9 cellular contexts compared by ENCODE assay signal in genomic region chr20:10239954-10240353, GRCh38. TPM values are rescaled to one million over a fixed set of nuclear protein-coding genes. Genes with fewer than 3 reads are reported as not detected.
A peak's percentile ranks its signal among the peaks of the same experiment; 100 is the strongest.
DNase-seq lines count a peak whose midpoint lies in the region; ATAC-seq and TF ChIP-seq lines count a peak whose summit lies in the region.
"Had no signal": no experiment of that assay in that cellular context is flagged by ENCODE, and none has a peak within 500 bp of the region (broad histone marks: within the 10 kb centered on the region; RNA-seq: fewer than 3 reads in every experiment).

No MANE protein-coding gene starts in this region.

- no peaks in the 10 kb centered on the region for H3K36me3 Mint-ChIP-seq in endothelial cell (ENCODE audit: low read depth, unreplicated experiment)
- H3K36me3 Mint-ChIP-seq: neural progenitor cell had no signal

- no peak for TF ChIP-seq CTCF in endothelial cell (IDR thresholded peaks at IDR 0.05; ENCODE audit: unreplicated experiment)

- DNase-seq in SIG-M5 treated with dmso at 0.1 percent for 504 hours (lab: John Stamatoyannopoulos, UW; ENCODE audit: unreplicated experiment), result peak; percentile 34
- DNase-seq in SIG-M5 (lab: John Stamatoyannopoulos, UW), result no peak
- DNase-seq in NCI-H510A treated with DMSO at 0.1 percent for 48 hours (lab: John Stamatoyannopoulos, UW), result peak; percentile 91
- DNase-seq in fibroblast of peridontal ligament (ENCODE audit: extremely low read depth), result peak; percentile 13
- no peak for DNase-seq in endothelial cell (ENCODE audit: low spot score)

- no peaks in the 10 kb centered on the region for H3K9me3 Mint-ChIP-seq in endothelial cell (ENCODE audit: unreplicated experiment)
- H3K9me3 Mint-ChIP-seq: neural progenitor cell had no signal

- no peak for ATAC-seq in HG02610 (IDR thresholded peaks at IDR 0.05; ENCODE audit: unreplicated experiment)
- ATAC-seq in GM21367 (IDR thresholded peaks at IDR 0.05; ENCODE audit: unreplicated experiment), result no peak
- no peak for ATAC-seq in HG02763 (IDR thresholded peaks at IDR 0.05; ENCODE audit: unreplicated experiment)

- H3K4me3 Mint-ChIP-seq in endothelial cell (ENCODE audit: unreplicated experiment), result no peak overlapping the region
- H3K4me3 Mint-ChIP-seq: neural progenitor cell had no signal

- no peak overlapping the region for H3K27ac Mint-ChIP-seq in endothelial cell (ENCODE audit: unreplicated experiment)
- H3K27ac Mint-ChIP-seq: neural progenitor cell had no signal

- H3K27me3 Mint-ChIP-seq in endothelial cell (ENCODE audit: unreplicated experiment), result peaks cover 4% of the 10 kb centered on the region

- peaks cover 6% of the 10 kb centered on the region for H3K4me1 Mint-ChIP-seq in endothelial cell (ENCODE audit: unreplicated experiment)

RNA-seq across cellular contexts. Expression of gene SNAP25, which starts 21.3 kb away (rescaled TPM):
- 0.38 TPM for total RNA-seq in endothelial cell (ENCODE audit: unreplicated experiment)

Comparison
In these comparisons a context has a peak if more than half of its experiments do, and no peak if none do; other contexts are left out.
1. DNase-seq: peak in SIG-M5 treated with dmso at 0.1 percent for 504 hours (single experiment), NCI-H510A treated with DMSO at 0.1 percent for 48 hours (single experiment) and fibroblast of peridontal ligament (single experiment); none in SIG-M5 (single experiment) and endothelial cell (single experiment).